In the genomic region with DNA sequence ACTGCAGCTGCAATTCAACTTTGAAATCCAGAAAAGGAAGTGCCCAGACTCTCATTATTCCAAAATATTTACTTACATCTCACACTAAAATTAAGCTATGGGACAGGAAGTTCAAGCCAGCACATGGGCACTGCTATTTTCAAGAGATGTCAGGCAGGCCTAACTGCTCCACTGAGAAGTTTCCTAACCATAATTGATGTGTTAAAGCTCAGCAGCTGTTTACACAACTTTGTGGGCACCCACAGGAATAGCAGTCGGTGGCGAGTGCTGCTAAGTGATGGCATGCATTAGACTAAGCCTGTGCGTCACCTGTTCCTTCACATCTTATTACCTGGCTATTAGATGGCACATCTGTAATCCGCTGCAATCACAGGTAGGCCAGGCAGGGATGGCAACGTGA, we compare ENCODE assay signal across 19 cellular contexts.
DNase-seq lines count a peak whose midpoint lies in the region; ATAC-seq and TF ChIP-seq lines count a peak whose summit lies in the region.
"Had no signal": no experiment of that assay in that cellular context is flagged by ENCODE, and none has a peak within 500 bp of the region (broad histone marks: within the 10 kb centered on the region; RNA-seq: fewer than 3 reads in every experiment).

No MANE protein-coding gene starts in this region.

- H3K27me3 ChIP-seq in SJCRH30 (no peaks in the 10 kb centered on the region; the same call in 1 of the 2 replicates), Karpas-422 (ENCODE audit: low read length) (no peaks in the 10 kb centered on the region)

- H3K4me2 ChIP-seq in Karpas-422 (ENCODE audit: low read depth, low read length, poor library complexity, severe bottlenecking) = no peak overlapping the region
- H3K4me2 ChIP-seq: A549 had no signal

- H3K9ac ChIP-seq in Karpas-422 (ENCODE audit: low read length) = no peak overlapping the region

- H3K4me3 ChIP-seq in LNCaP clone FGC (ENCODE audit: low read depth, low read length) = no peak overlapping the region
- no peak overlapping the region for H3K4me3 ChIP-seq in SJCRH30
- no peak overlapping the region for H3K4me3 ChIP-seq in Karpas-422 (ENCODE audit: low read length)
- H3K4me3 ChIP-seq: A549 had no signal

- no peak overlapping the region for H2AFZ ChIP-seq in Karpas-422 (ENCODE audit: low read length)

- TF ChIP-seq CTCF in LNCaP clone FGC (IDR thresholded peaks at IDR 0.05; ENCODE audit: control insufficient read depth, extremely low read depth, insufficient read depth) = no peak

- H3K4me1 ChIP-seq in SJCRH30 (peaks cover 6% of the 10 kb centered on the region), Karpas-422 (ENCODE audit: low read length) (peaks cover 6% of the 10 kb centered on the region; the same call in 1 of the 2 replicates)
- H3K4me1 ChIP-seq: A549 had no signal

- no peaks in the 10 kb centered on the region for H3K9me2 ChIP-seq in Karpas-422 (replicated peaks; ENCODE audit: insufficient read depth, low read length)

- DNase-seq in NCI-H510A treated with DMSO at 0.1 percent for 48 hours (lab: John Stamatoyannopoulos, UW) (peak; percentile 20), NCI-H510A (lab: John Stamatoyannopoulos, UW) (no peak), LNCaP clone FGC (ENCODE audit: low read depth) (peak; percentile 14), SJCRH30 (peak; percentile 9 to 28), renal cortical epithelial cell (ENCODE audit: low read depth) (peak; percentile 6), left ventricle myocardium superior (no peak), Karpas-422 (no peak), hypothalamus (lab: John Stamatoyannopoulos, UW) (no peak)
- DNase-seq: C1 segment of cervical spinal cord; CD8-positive, alpha-beta memory T cell; GF-D8; H9; NCI-H187 treated with DMSO at 0.1 percent for 48 hours; NCI-H345; NCI-H526 treated with DMSO at 0.1 percent for 48 hours; T-cell; T-helper 9 cell had no signal

- H3K36me3 ChIP-seq in SJCRH30 (no peaks in the 10 kb centered on the region), Karpas-422 (ENCODE audit: insufficient read depth, low read length) (no peaks in the 10 kb centered on the region)

- H3K27ac ChIP-seq in SJCRH30 (no peak overlapping the region), Karpas-422 (ENCODE audit: low read length) (no peak overlapping the region)
- H3K27ac ChIP-seq: A549 had no signal

- no peaks in the 10 kb centered on the region for H3K79me2 ChIP-seq in Karpas-422 (ENCODE audit: low read length)

- H4K20me1 ChIP-seq in Karpas-422 (ENCODE audit: insufficient read depth, low read depth, low read length) = no peaks in the 10 kb centered on the region

- intact Hi-C loops in left ventricle myocardium superior (cut with micrococcal nuclease) = no loop called here

- no peak for ATAC-seq in left ventricle myocardium superior
- ATAC-seq: A549, Panc1, T-cell had no signal

- no peaks in the 10 kb centered on the region for H3K9me3 ChIP-seq in SJCRH30 (replicated peaks)
- no peaks in the 10 kb centered on the region for H3K9me3 ChIP-seq in Karpas-422 (ENCODE audit: low read length)
- H3K9me3 ChIP-seq: A549 had no signal

Comparison
In these comparisons a context has a peak if more than half of its experiments do, and no peak if none do; other contexts are left out.
1. DNase-seq: peak in NCI-H510A treated with DMSO at 0.1 percent for 48 hours (single experiment), LNCaP clone FGC (single experiment), SJCRH30 (2 of 2) and renal cortical epithelial cell (single experiment); none in NCI-H510A (single experiment), left ventricle myocardium superior (single experiment), Karpas-422 (single experiment) and hypothalamus (0 of 51).